ENCODE assay signal across 12 cellular contexts in the genomic region with DNA sequence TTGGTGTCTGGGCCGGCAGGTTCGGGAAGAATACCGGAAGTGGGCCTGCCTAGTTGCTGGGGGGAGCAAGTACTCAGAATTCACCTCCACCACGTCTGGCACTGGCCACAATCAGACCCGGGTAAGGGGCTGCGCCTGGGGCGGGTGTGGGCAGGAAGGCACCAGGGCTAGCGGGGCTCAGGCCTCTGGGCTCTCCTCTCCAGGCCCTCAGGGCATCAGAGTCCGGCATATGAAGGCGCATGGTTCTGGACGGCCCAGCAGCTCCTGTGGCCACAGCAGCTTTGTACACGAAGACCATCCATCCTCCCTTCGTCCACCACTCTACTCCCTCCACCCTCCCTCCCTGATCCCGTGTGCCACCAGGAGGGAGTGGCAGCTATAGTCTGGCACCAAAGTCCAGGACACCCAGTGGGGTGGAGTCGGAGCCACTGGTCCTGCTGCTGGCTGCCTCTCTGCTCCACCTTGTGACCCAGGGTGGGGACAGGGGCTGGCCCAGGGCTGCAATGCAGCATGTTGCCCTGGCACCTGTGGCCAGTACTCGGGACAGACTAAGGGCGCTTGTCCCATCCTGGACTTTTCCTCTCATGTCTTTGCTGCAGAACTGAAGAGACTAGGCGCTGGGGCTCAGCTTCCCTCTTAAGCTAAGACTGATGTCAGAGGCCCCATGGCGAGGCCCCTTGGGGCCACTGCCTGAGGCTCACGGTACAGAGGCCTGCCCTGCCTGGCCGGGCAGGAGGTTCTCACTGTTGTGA. TPM values are rescaled to one million over a fixed set of nuclear protein-coding genes. Genes with fewer than 3 reads are reported as not detected.
DNase-seq lines count a peak whose midpoint lies in the region; ATAC-seq and TF ChIP-seq lines count a peak whose summit lies in the region.
"Had no signal": no experiment of that assay in that cellular context is flagged by ENCODE, and none has a peak within 500 bp of the region (broad histone marks: within the 10 kb centered on the region; RNA-seq: fewer than 3 reads in every experiment).

No MANE protein-coding gene starts in this region.

- TF ChIP-seq CTCF in Caco-2 (IDR thresholded peaks at IDR 0.05; ENCODE audit: insufficient read depth in 1 of 2, low read depth in 1 of 2, low read length in 1 of 2, severe bottlenecking in 1 of 2, unreplicated experiment in 1 of 2) (no peak), HCT116 (IDR thresholded peaks at IDR 0.05 in 2 of 3, conservative IDR thresholded peaks at IDR 0.05 in 1 of 3; ENCODE audit: borderline replicate concordance in 1 of 3, insufficient read depth in 1 of 3, low read depth in 2 of 3, low read length in 2 of 3) (no peak), mucosa of descending colon (IDR thresholded peaks at IDR 0.05) (no peak)

- no peak overlapping the region for H3K4me2 ChIP-seq in HCT116 (ENCODE audit: low read length)

- TF ChIP-seq RAD21 in HCT116 (IDR thresholded peaks at IDR 0.05; ENCODE audit: low read depth): no peak

- H4K20me1 ChIP-seq in HCT116 (ENCODE audit: insufficient read depth): peaks cover 3% of the 10 kb centered on the region; the same call in 1 of the 2 replicates

- H3K9ac ChIP-seq in HCT116 (ENCODE audit: low read length): no peak overlapping the region

- POLR2A ChIA-PET in Caco-2 (lab: Charles Lee): no interaction called here
- POLR2A ChIA-PET in HCT116 (lab: Charles Lee): interaction anchor here (0.7 kb wide), 1 partner anchor 20 kb away, joined by 3 read pairs; no protein-coding TSS in a partner anchor

- intact Hi-C loops in Caco-2 (cut with micrococcal nuclease; ENCODE audit: unreplicated experiment): no loop called here
- intact Hi-C loops in HCT116 (cut with micrococcal nuclease): loop anchor here (2.0 to 5.0 kb wide), 2 partner anchors 45 to 271 kb away; a partner anchor contains a TSS
- intact Hi-C loops in mucosa of descending colon (cut with DNase I, micrococcal nuclease): no loop called here

- TF ChIP-seq POLR2A in HCT116 (IDR thresholded peaks at IDR 0.05; ENCODE audit: borderline replicate concordance, extremely low read depth, insufficient read depth, insufficient read length): no peak

- no peaks in the 10 kb centered on the region for H3K9me3 Mint-ChIP-seq in Caco-2 (ENCODE audit: unreplicated experiment)

- H3K9me3 ChIP-seq in Caco-2 (no peaks in the 10 kb centered on the region), HCT116 (ENCODE audit: control insufficient read depth in 1 of 2, insufficient read depth in 1 of 2, low read depth in 1 of 2, low read length in 2 of 2) (no peaks in the 10 kb centered on the region), mucosa of descending colon (no peaks in the 10 kb centered on the region)
- H3K9me3 ChIP-seq: ascending aorta, sigmoid colon had no signal

- CTCF ChIA-PET in Caco-2 (lab: Charles Lee) (no interaction called here), HCT116 (lab: Charles Lee) (no interaction called here)

- RAD21 ChIA-PET in HCT116 (lab: Charles Lee; ENCODE audit: low non-redundant PET in 1 of 2, low total read pairs in 2 of 2, uncharacterized antibody in 2 of 2, unreplicated experiment in 2 of 2): no interaction called here

- H3K36me3 Mint-ChIP-seq in Caco-2 (ENCODE audit: insufficient read depth, unreplicated experiment): peaks cover 88% of the 10 kb centered on the region

- H3K36me3 ChIP-seq in Caco-2 (ENCODE audit: control insufficient read depth, insufficient read depth, low read length) (peaks cover 6% of the 10 kb centered on the region), HCT116 (ENCODE audit: control insufficient read depth in 1 of 2, insufficient read depth in 2 of 2, low read length in 2 of 2) (peaks cover 41 to 80% of the 10 kb centered on the region in 2 experiments), mucosa of descending colon (ENCODE audit: low read depth) (peaks cover 11% of the 10 kb centered on the region)

- DNase-seq in Caco-2: no peak
- DNase-seq in HCT116 (ENCODE audit: low read depth, low spot score): no peak
- peak; percentile 51 to 56 for DNase-seq in activated T-cell treated with anti-CD3 and anti-CD28 coated beads, Interleukin-2, amount 50 U/mL, for 48 hours
- peak; percentile 86 to 90 (median 87) for DNase-seq in mucosa of descending colon
- no peak for DNase-seq in NCI-H510A (lab: John Stamatoyannopoulos, UW)
- no peak for DNase-seq in D341Med (ENCODE audit: low spot score)
- DNase-seq in middle frontal gyrus (ENCODE audit: extremely low spot score, low spot score): no peak
- DNase-seq: hippocampal formation, NCI-H2029 treated with DMSO at 0.1 percent for 48 hours, sigmoid colon had no signal

- H3K27ac Mint-ChIP-seq in Caco-2 (ENCODE audit: unreplicated experiment): peak overlapping the region; percentile 57

- H3K27ac ChIP-seq in HCT116 (ENCODE audit: low read depth, low read length): 0 out of 2 replicates have a peak overlapping the region, but pooled peaks have one; percentile 18
- H3K27ac ChIP-seq: sigmoid colon had no signal

- BruUV-seq in Caco-2 (replicated peaks; lab: Mats Ljungman, UMichigan) (no TSS peak), HCT116 (replicated peaks; lab: Mats Ljungman, UMichigan) (TSS peak; percentile 37)

- no peak overlapping the region for H2AFZ ChIP-seq in HCT116 (ENCODE audit: low read depth, low read length, poor library complexity, severe bottlenecking)

- H3K27me3 ChIP-seq in Caco-2 (replicated peaks; ENCODE audit: control insufficient read depth, insufficient read depth, low read length) (no peaks in the 10 kb centered on the region), HCT116 (ENCODE audit: insufficient read depth, low read length) (no peaks in the 10 kb centered on the region)
- H3K27me3 ChIP-seq: ascending aorta, sigmoid colon had no signal

- H3K27me3 Mint-ChIP-seq in Caco-2 (ENCODE audit: insufficient read depth, unreplicated experiment): no peaks in the 10 kb centered on the region

- H3K4me3 Mint-ChIP-seq in Caco-2 (ENCODE audit: unreplicated experiment): no peak overlapping the region

- H3K4me3 ChIP-seq in Caco-2 (ENCODE audit: low read depth, low read length) (no peak overlapping the region), HCT116 (replicated peaks in 1 of 2; ENCODE audit: low read depth in 1 of 2, low read length in 2 of 2) (no peak overlapping the region), mucosa of descending colon (no peak overlapping the region)
- H3K4me3 ChIP-seq: ascending aorta, sigmoid colon had no signal

- H3K4me1 ChIP-seq in Caco-2 (no peaks in the 10 kb centered on the region), HCT116 (ENCODE audit: control insufficient read depth in 1 of 2, insufficient read depth in 2 of 2, low read length in 2 of 2) (peaks cover 9 to 17% of the 10 kb centered on the region in 2 experiments; a peak in 3 of 4 replicates), mucosa of descending colon (ENCODE audit: low read depth) (peaks cover 25% of the 10 kb centered on the region)

- ATAC-seq in HCT116 (no peak), mucosa of descending colon (peak; percentile 79), HG02981 (IDR thresholded peaks at IDR 0.05; ENCODE audit: unreplicated experiment) (no peak)

- H3K9me2 ChIP-seq in HCT116 (ENCODE audit: insufficient read depth): no peaks in the 10 kb centered on the region

- H3K79me2 ChIP-seq in HCT116 (ENCODE audit: insufficient read depth, low read length): peaks cover 35% of the 10 kb centered on the region

- no peaks in the 10 kb centered on the region for H3K4me1 Mint-ChIP-seq in Caco-2 (ENCODE audit: low read depth, unreplicated experiment)

TF ChIP-seq in HCT116, 20 proteins besides CTCF, POLR2A, EP300 and RAD21:
- no peak for TF ChIP-seq YY1 (IDR thresholded peaks at IDR 0.05; ENCODE audit: extremely low read depth, insufficient replicate concordance, low read depth, low read length)
- TF ChIP-seq POLR2AphosphoS5 (IDR thresholded peaks at IDR 0.05; ENCODE audit: low read depth, low read length): peak; percentile 35; the same call in 1 of the 2 replicates
- no peak for TF ChIP-seq CEBPB (IDR thresholded peaks at IDR 0.05; ENCODE audit: low read depth)

RNA-seq across cellular contexts. Expression of a gene that starts 11.1 kb away (rescaled TPM):
- total RNA-seq in Caco-2 (2022) (118 and 126 TPM in 2 replicates), HCT116 (2021; ENCODE audit: unreplicated experiment) (152 TPM), mucosa of descending colon (10 to 100 TPM; 56.9 to 85.5 (median 66.5) TPM)
- polyA plus RNA-seq in HCT116 (2012): 164 and 169 TPM in 2 replicates

RNA-seq across cellular contexts. Expression of a gene that starts 25.0 kb away (rescaled TPM):
- total RNA-seq in Caco-2 (2022) (102 and 105 TPM in 2 replicates), HCT116 (2021; ENCODE audit: unreplicated experiment) (248 TPM), mucosa of descending colon (100 to 1,000 TPM in 1 of 3 donors, 10 to 100 TPM in 2; 30.1 to 117 (median 42.0) TPM)
- polyA plus RNA-seq in HCT116 (2012): 238 and 241 TPM in 2 replicates

RNA-seq across cellular contexts. Expression of a gene that starts 26.8 kb away (rescaled TPM):
- total RNA-seq in Caco-2 (2022) (24.8 and 34.8 TPM in 2 replicates), HCT116 (2021; ENCODE audit: unreplicated experiment) (98.1 TPM), mucosa of descending colon (100 to 1,000 TPM in 2 of 3 donors, 10 to 100 TPM in 1; 92.7 to 130 (median 127) TPM)
- polyA plus RNA-seq in HCT116 (2012): 127 and 132 TPM in 2 replicates

Comparison
In these comparisons a context has a peak if more than half of its experiments do, and no peak if none do; other contexts are left out.
1. DNase-seq: peak in activated T-cell treated with anti-CD3 and anti-CD28 coated beads, Interleukin-2, amount 50 U/mL, for 48 hours (2 of 2) and mucosa of descending colon (3 of 3); none in Caco-2 (0 of 2), HCT116 (single experiment), NCI-H510A (single experiment), D341Med (single experiment) and middle frontal gyrus (single experiment).